Comparison of ENCODE assay signal across 12 cellular contexts in genomic region chr12:113818833-113819232, GRCh38.
DNase-seq lines count a peak whose midpoint lies in the region; ATAC-seq, FAIRE-seq and TF ChIP-seq lines count a peak whose summit lies in the region.
"Had no signal": no experiment of that assay in that cellular context is flagged by ENCODE, and none has a peak within 500 bp of the region (broad histone marks: within the 10 kb centered on the region; RNA-seq: fewer than 3 reads in every experiment).

No MANE protein-coding gene starts in this region.

- peaks cover 5% of the 10 kb centered on the region for H3K9me1 ChIP-seq in K562 (ENCODE audit: control insufficient read depth, insufficient read depth, low read length)

- CTCF ChIA-PET in K562 (lab: Yijun Ruan, JAX; ENCODE audit: low intra/inter-chr PET ratio): interaction anchor here (1.2 kb wide), 1 partner anchor 171 kb away, joined by 3 read pairs; no protein-coding TSS in a partner anchor

- TF ChIP-seq EP300 in K562 (IDR thresholded peaks at IDR 0.05; ENCODE audit: low read length): no peak

- FAIRE-seq in K562 (lab: Jason Lieb, UNC) (peak; percentile 79), GM19239 (lab: Jason Lieb, UNC) (no peak)
- FAIRE-seq: colon had no signal

- H2AFZ ChIP-seq in K562 (ENCODE audit: low read depth, low read length): no peak overlapping the region

- peak overlapping the region in 1 of 2 experiments; percentile 79; a peak in 2 of 4 replicates for H3K9ac ChIP-seq in K562 (ENCODE audit: insufficient read depth in 1 of 2, low read depth in 2 of 2, low read length in 2 of 2)

- POLR2A ChIA-PET in K562 (lab: Yijun Ruan, JAX): interaction anchor here (1.7 kb wide), 1 partner anchor 8 kb away, joined by 8 read pairs; no protein-coding TSS in a partner anchor

- H3K9me3 ChIP-seq in K562 (replicated peaks; ENCODE audit: control insufficient read depth, insufficient read depth, low read depth, low read length): no peaks in the 10 kb centered on the region
- no peaks in the 10 kb centered on the region for H3K9me3 ChIP-seq in adrenal gland (replicated peaks in 1 of 3)
- H3K9me3 ChIP-seq: upper lobe of right lung had no signal

- in situ Hi-C loops in K562 (cut with MboI): no loop called here

- intact Hi-C loops in K562 (cut with micrococcal nuclease) (no loop called here), adrenal gland (cut with DNase I) (no loop called here), dorsolateral prefrontal cortex (cut with DNase I) (no loop called here)

- H3K27me3 ChIP-seq in K562 (ENCODE audit: control insufficient read depth in 2 of 2, insufficient read depth in 2 of 2, low read length in 2 of 2) (no peaks in the 10 kb centered on the region), adrenal gland (no peaks in the 10 kb centered on the region), dorsolateral prefrontal cortex (no peaks in the 10 kb centered on the region)
- H3K27me3 ChIP-seq: upper lobe of right lung had no signal

- H3K4me3 ChIP-seq in K562 (no peak overlapping the region), adrenal gland (no peak overlapping the region), dorsolateral prefrontal cortex (no peak overlapping the region)
- H3K4me3 ChIP-seq: upper lobe of right lung had no signal

- TF ChIP-seq RAD21 in K562 (CRISPR knock-in tag; conservative IDR thresholded peaks at IDR 0.05 in 1 of 2, IDR thresholded peaks at IDR 0.05 in 1 of 2): peak; percentile 61 to 67

- TF ChIP-seq CTCF in K562 (IDR thresholded peaks at IDR 0.05 in 2 of 3, conservative IDR thresholded peaks at IDR 0.05 in 1 of 3; ENCODE audit: insufficient read depth in 2 of 3, low read depth in 1 of 3, low read length in 3 of 3): peak; percentile 66 to 78 (median 69)
- TF ChIP-seq CTCF in adrenal gland (IDR thresholded peaks at IDR 0.05): no peak
- peak in 10 of 56 donors; percentile 8 to 21 (median 14) for TF ChIP-seq CTCF in dorsolateral prefrontal cortex (IDR thresholded peaks at IDR 0.05 in 54 of 56, conservative IDR thresholded peaks at IDR 0.05 in 2 of 56; ENCODE audit: low read depth in 1 of 56, partially characterized antibody in 56 of 56)

- DNase-seq in D341Med (ENCODE audit: low spot score): peak; percentile 56
- peak; percentile 14 for DNase-seq in HT-29 (ENCODE audit: low spot score)
- DNase-seq in K562 (ENCODE audit: extremely low read depth in 1 of 4, low spot score in 3 of 4): peak; percentile 44 to 59 (median 49)
- peak; percentile 8 to 26 for DNase-seq in lung microvascular endothelial cell (ENCODE audit: low read depth in 2 of 2)
- no peak for DNase-seq in GM19239 (ENCODE audit: insufficient read length, low spot score)
- no peak for DNase-seq in adrenal gland
- no peak for DNase-seq in dorsolateral prefrontal cortex
- DNase-seq: activated CD8-positive, alpha-beta memory T cell treated with anti-CD3 and anti-CD28 coated beads, Interleukin-2, amount 50 U/mL, for 4 hours; NCI-H510A; upper lobe of right lung had no signal

- no peaks in the 10 kb centered on the region for H3K79me2 ChIP-seq in K562 (ENCODE audit: control insufficient read depth, insufficient read depth, low read length)

- H3K36me3 ChIP-seq in K562 (ENCODE audit: control insufficient read depth, insufficient read depth, low read length): peaks cover 16% of the 10 kb centered on the region; the same call in 2 of the 3 replicates
- no peaks in the 10 kb centered on the region for H3K36me3 ChIP-seq in adrenal gland (replicated peaks in 1 of 2)

- no TSS peak for BruUV-seq in K562 (replicated peaks; lab: Mats Ljungman, UMichigan)

- peaks cover 5 to 40% of the 10 kb centered on the region in 2 experiments; a peak in 4 of 5 replicates for H3K4me1 ChIP-seq in K562 (replicated peaks in 1 of 2; ENCODE audit: control insufficient read depth in 2 of 2, insufficient read depth in 2 of 2, low read length in 2 of 2)
- H3K4me1 ChIP-seq in adrenal gland (replicated peaks in 1 of 2): no peaks in the 10 kb centered on the region
- H3K4me1 ChIP-seq: upper lobe of right lung had no signal

- ATAC-seq in K562: peak; percentile 73
- ATAC-seq in HG02884 (IDR thresholded peaks at IDR 0.05; ENCODE audit: unreplicated experiment): no peak
- ATAC-seq: upper lobe of right lung had no signal

- H3K27ac ChIP-seq in K562 (ENCODE audit: extremely low read depth, low read depth, low read length) (no peak overlapping the region), adrenal gland (no peak overlapping the region), dorsolateral prefrontal cortex (peak overlapping the region in 3 of 59 donors; percentile 23 to 46 (median 24))
- H3K27ac ChIP-seq: upper lobe of right lung had no signal

- 63% methylated on average over 10 of the region's 10 CpGs for WGBS in K562 (ENCODE audit: insufficient coverage, low coverage, missing lambda C conversion rate)
- 90 to 95% (median 93%) methylated on average over 9 to 10 of the region's 10 CpGs; no CpG with 5 or more reads in 1 of the 4 donors for WGBS in adrenal gland, 4 donors

- no peak for TF ChIP-seq POLR2A in K562 (conservative IDR thresholded peaks at IDR 0.05)
- no peak for TF ChIP-seq POLR2A in adrenal gland (IDR thresholded peaks at IDR 0.05)

- H4K20me1 ChIP-seq in K562 (replicated peaks; ENCODE audit: control insufficient read depth, insufficient read depth, low read length): peaks cover 3% of the 10 kb centered on the region; the same call in 1 of the 2 replicates

- H3K4me2 ChIP-seq in K562 (ENCODE audit: insufficient read depth, low read length): no peak overlapping the region

TF ChIP-seq in K562, 482 proteins besides CTCF, POLR2A, EP300 and RAD21 (continues in another document):
- TF ChIP-seq SREBF1 (IDR thresholded peaks at IDR 0.05; ENCODE audit: borderline replicate concordance, low read depth, low read length) (no peak), ZNF143 (CRISPR knock-in tag; IDR thresholded peaks at IDR 0.05) (no peak), FOS (IDR thresholded peaks at IDR 0.05; ENCODE audit: extremely low read depth, insufficient read length) (no peak), MXI1 (IDR thresholded peaks at IDR 0.05; ENCODE audit: low read depth, low read length) (no peak), ZFX (CRISPR knock-in tag; IDR thresholded peaks at IDR 0.05) (no peak), HNRNPLL (IDR thresholded peaks at IDR 0.05; ENCODE audit: low read depth, low read length, poor library complexity, severe bottlenecking) (no peak), FOXP4 (CRISPR knock-in tag; IDR thresholded peaks at IDR 0.05; ENCODE audit: borderline replicate concordance) (no peak), ZC3H11A (IDR thresholded peaks at IDR 0.05; ENCODE audit: low read depth, low read length) (no peak), RB1 (IDR thresholded peaks at IDR 0.05; ENCODE audit: low read depth) (0 out of 2 replicates have a peak, but pooled peaks have one; percentile 45), CREB3L1 (IDR thresholded peaks at IDR 0.05; ENCODE audit: borderline replicate concordance, low read depth) (no peak), MBD1 (CRISPR knock-in tag; IDR thresholded peaks at IDR 0.05) (no peak), TBP (optimal IDR thresholded peaks at IDR 0.05; ENCODE audit: low read depth, low read length) (no peak), NFE2 (IDR thresholded peaks at IDR 0.05; ENCODE audit: low read depth) (no peak)

Comparison
In these comparisons a context has a peak if more than half of its experiments do, and no peak if none do; other contexts are left out.
1. DNase-seq: peak in D341Med (single experiment), HT-29 (single experiment), K562 (4 of 4) and lung microvascular endothelial cell (2 of 2); none in GM19239 (single experiment), adrenal gland (0 of 7) and dorsolateral prefrontal cortex (0 of 10).
2. CTCF ChIP-seq: peak in K562 (3 of 3); none in adrenal gland (0 of 6).